In genomic region chr9:86684148-86684547, GRCh38 we compare ENCODE assay signal across 1 cellular context.
TF ChIP-seq lines count a peak whose summit lies in the region.

No MANE protein-coding gene starts in this region.

TF ChIP-seq in IMR-90, 13 proteins besides CTCF, POLR2A, EP300 and RAD21 (continued from another document):
- no peak for TF ChIP-seq ELK1 (IDR thresholded peaks at IDR 0.05; ENCODE audit: borderline replicate concordance, low read depth, low read length)
- TF ChIP-seq SMC3 (IDR thresholded peaks at IDR 0.05; ENCODE audit: low read depth, low read length), result no peak
- no peak for TF ChIP-seq USF2 (IDR thresholded peaks at IDR 0.05; ENCODE audit: low read depth, low read length)
- TF ChIP-seq CEBPB (IDR thresholded peaks at IDR 0.05; ENCODE audit: low read depth, low read length), result no peak
- TF ChIP-seq CHD1 (IDR thresholded peaks at IDR 0.05; ENCODE audit: low read depth, low read length), result no peak
- no peak for TF ChIP-seq RCOR1 (IDR thresholded peaks at IDR 0.05; ENCODE audit: insufficient replicate concordance, low read length)
